In the genomic region with DNA sequence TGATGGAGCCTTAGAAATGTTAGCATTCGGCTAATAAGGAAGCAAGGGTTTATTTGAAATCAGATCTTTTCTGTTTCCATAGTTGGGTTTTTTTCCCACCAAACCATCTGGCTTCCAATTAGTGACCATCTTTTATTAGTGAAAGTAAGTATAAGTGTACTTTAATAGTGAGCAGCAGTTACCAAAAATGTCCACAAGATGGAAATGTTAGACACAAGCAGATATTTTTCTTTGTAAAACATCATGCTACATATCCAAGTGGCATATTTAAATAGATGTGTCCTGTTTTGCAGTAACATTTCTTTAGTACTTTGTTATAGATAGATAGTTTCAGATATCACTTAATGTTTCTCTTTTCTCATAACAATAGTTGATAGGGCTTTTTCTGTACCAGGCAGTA, we compare ENCODE assay signal across 8 cellular contexts. TPM values are rescaled to one million over a fixed set of nuclear protein-coding genes. Genes with fewer than 3 reads are reported as not detected.
DNase-seq lines count a peak whose midpoint lies in the region; ATAC-seq and TF ChIP-seq lines count a peak whose summit lies in the region.

No MANE protein-coding gene starts in this region.

- H3K4me1 ChIP-seq in body of pancreas (no peaks in the 10 kb centered on the region), lung (ENCODE audit: control insufficient read depth in 2 of 2, insufficient read depth in 2 of 2, low read length in 2 of 2) (no peaks in the 10 kb centered on the region), ovary (ENCODE audit: insufficient read depth) (no peaks in the 10 kb centered on the region)

- no peak overlapping the region for H3K27ac ChIP-seq in body of pancreas
- no peak overlapping the region for H3K27ac ChIP-seq in lung (ENCODE audit: low read depth in 1 of 2, low read length in 1 of 2)
- H3K27ac ChIP-seq in ovary: no peak overlapping the region

- H3K27me3 ChIP-seq in body of pancreas: no peaks in the 10 kb centered on the region
- H3K27me3 ChIP-seq in lung (ENCODE audit: control insufficient read depth, insufficient read depth): no peaks in the 10 kb centered on the region
- H3K27me3 ChIP-seq in ovary: no peaks in the 10 kb centered on the region

- H3K4me1 Mint-ChIP-seq in stimulated activated naive CD8-positive, alpha-beta T cell treated with anti-CD3 and anti-CD28 coated beads, Interleukin-15, amount 100 ng/mL, for 72 hours: no peaks in the 10 kb centered on the region

- DNase-seq in GM04504 (ENCODE audit: low read depth) (peak; percentile 40), M059J (ENCODE audit: low read depth) (peak; percentile 50), body of pancreas (no peak), lung (ENCODE audit: low spot score) (no peak), ovary (no peak)
- no peak for DNase-seq in stimulated activated naive CD8-positive, alpha-beta T cell treated with anti-CD3 and anti-CD28 coated beads, Interleukin-15, amount 100 ng/mL, for 72 hours

- peak in 6 of 7 experiments; percentile 22 to 50 (median 35) for TF ChIP-seq CTCF in body of pancreas (IDR thresholded peaks at IDR 0.05)
- peak; percentile 24 for TF ChIP-seq CTCF in lung (IDR thresholded peaks at IDR 0.05; ENCODE audit: control extremely low read depth, extremely low read depth)
- TF ChIP-seq CTCF in ovary (IDR thresholded peaks at IDR 0.05): peak in 1 of 3 donors; percentile 31

- H3K9me3 ChIP-seq in body of pancreas: no peaks in the 10 kb centered on the region
- H3K9me3 ChIP-seq in lung (ENCODE audit: control insufficient read depth in 2 of 2, insufficient read depth in 1 of 2, low read length in 1 of 2): no peaks in the 10 kb centered on the region
- no peaks in the 10 kb centered on the region for H3K9me3 ChIP-seq in ovary

- H3K36me3 ChIP-seq in body of pancreas (replicated peaks in 1 of 2; ENCODE audit: insufficient read depth in 1 of 2, low read depth in 2 of 2) (no peaks in the 10 kb centered on the region), lung (ENCODE audit: control insufficient read depth in 2 of 2, insufficient read depth in 2 of 2, low read length in 2 of 2) (peaks cover 4 to 9% of the 10 kb centered on the region in 2 donors), ovary (no peaks in the 10 kb centered on the region)

- no peak overlapping the region for H3K4me3 Mint-ChIP-seq in stimulated activated naive CD8-positive, alpha-beta T cell treated with anti-CD3 and anti-CD28 coated beads, Interleukin-15, amount 100 ng/mL, for 72 hours

- TF ChIP-seq POLR2A in body of pancreas (IDR thresholded peaks at IDR 0.05) (no peak), ovary (IDR thresholded peaks at IDR 0.05) (no peak)

- TF ChIP-seq EP300 in ovary (IDR thresholded peaks at IDR 0.05): no peak

- intact Hi-C loops in body of pancreas (cut with DNase I): no loop called here
- intact Hi-C loops in ovary (cut with DNase I): loop anchor here in 1 of 4 donors (10.0 kb wide), 1 partner anchor 186 kb away; no protein-coding TSS in a partner anchor

- WGBS in body of pancreas, 2 donors: 68 to 80% methylated on average over 1 of the region's 1 CpG
- WGBS in lung, 2 donors: 88 to 94% methylated on average over 1 of the region's 1 CpG
- 21 to 53% (median 38%) methylated on average over 1 of the region's 1 CpG for WGBS in ovary, 3 donors

- H3K4me3 ChIP-seq in body of pancreas: no peak overlapping the region
- H3K4me3 ChIP-seq in lung: no peak overlapping the region
- no peak overlapping the region for H3K4me3 ChIP-seq in ovary

- ATAC-seq in body of pancreas: no peak
- ATAC-seq in lung (ENCODE audit: insufficient read depth, low FRiP score): no peak
- ATAC-seq in stimulated activated naive CD8-positive, alpha-beta T cell treated with anti-CD3 and anti-CD28 coated beads, Interleukin-15, amount 100 ng/mL, for 72 hours: no peak
- ATAC-seq in GM21825 (IDR thresholded peaks at IDR 0.05; ENCODE audit: unreplicated experiment): no peak
- no peak for ATAC-seq in HG02763 (IDR thresholded peaks at IDR 0.05; ENCODE audit: unreplicated experiment)

- no peaks in the 10 kb centered on the region for H3K27me3 Mint-ChIP-seq in stimulated activated naive CD8-positive, alpha-beta T cell treated with anti-CD3 and anti-CD28 coated beads, Interleukin-15, amount 100 ng/mL, for 72 hours

- H3K9me3 Mint-ChIP-seq in stimulated activated naive CD8-positive, alpha-beta T cell treated with anti-CD3 and anti-CD28 coated beads, Interleukin-15, amount 100 ng/mL, for 72 hours: no peaks in the 10 kb centered on the region

- H3K27ac Mint-ChIP-seq in stimulated activated naive CD8-positive, alpha-beta T cell treated with anti-CD3 and anti-CD28 coated beads, Interleukin-15, amount 100 ng/mL, for 72 hours: no peak overlapping the region

RNA-seq across cellular contexts. Expression of gene YEATS4, which starts 28.8 kb away (rescaled TPM):
- total RNA-seq in M059J (2014; rRNA removed; shearing (Covaris generic)): 36.6 and 48.5 TPM in 2 replicates
- total RNA-seq in body of pancreas (10 to 100 TPM; 14.3 to 15.8 TPM), lung (10 to 100 TPM; 13.3 to 14.9 TPM), ovary (10 to 100 TPM in 5 of 7 donors, 1 to 10 TPM in 2; 5.7 to 26.0 (median 12.5) TPM)
- polyA plus RNA-seq in lung (10 to 100 TPM; 12.0 to 15.0 TPM), ovary (10 to 100 TPM; 11.8 to 23.6 TPM)

RNA-seq across cellular contexts. Expression of gene LYZ, which starts 40.2 kb away (rescaled TPM):
- total RNA-seq in M059J (2014; rRNA removed; shearing (Covaris generic)): not detected in 2 replicates
- total RNA-seq in body of pancreas (100 to 1,000 TPM in 1 of 2 donors, 10 to 100 TPM in 1; 18.8 to 118 TPM), lung (100 to 1,000 TPM; 171 to 186 TPM), ovary (10 to 100 TPM in 5 of 7 donors, 1 to 10 TPM in 2; 6.5 to 84.1 (median 11.6) TPM)
- polyA plus RNA-seq in lung (100 to 1,000 TPM; 178 to 448 TPM), ovary (100 to 1,000 TPM in 1 of 2 donors, 10 to 100 TPM in 1; 24.6 to 233 TPM)

Comparison
In these comparisons a context has a peak if more than half of its experiments do, and no peak if none do; other contexts are left out.
1. DNase-seq: peak in GM04504 (single experiment) and M059J (single experiment); none in body of pancreas (0 of 4), lung (single experiment), stimulated activated naive CD8-positive, alpha-beta T cell treated with anti-CD3 and anti-CD28 coated beads, Interleukin-15, amount 100 ng/mL, for 72 hours (0 of 2) and ovary (0 of 5).